1 cellular context compared by ENCODE assay signal in the genomic region with DNA sequence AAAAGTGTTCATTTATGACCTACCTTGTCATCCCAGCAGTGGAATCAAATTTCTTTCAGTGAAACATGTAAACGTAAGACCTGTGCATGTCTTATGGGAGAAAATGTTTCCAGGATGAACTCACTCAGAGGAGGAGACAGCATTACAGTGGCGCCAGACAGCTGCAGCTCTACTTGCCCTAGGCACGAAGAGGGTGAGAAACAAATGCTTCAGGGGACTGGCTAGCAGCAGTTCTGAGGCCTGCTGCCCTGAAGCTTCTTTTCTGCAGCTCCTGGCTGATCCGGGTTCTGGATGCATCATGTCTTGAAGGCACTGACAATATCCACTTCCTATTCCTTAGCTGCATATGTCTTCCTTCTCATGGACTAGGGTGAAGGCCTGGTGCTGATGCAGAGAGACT.
TF ChIP-seq lines count a peak whose summit lies in the region.

No MANE protein-coding gene starts in this region.

TF ChIP-seq in H1, 55 proteins besides CTCF, POLR2A, EP300 and RAD21:
- no peak for TF ChIP-seq EZH2 (IDR thresholded peaks at IDR 0.05; ENCODE audit: low read depth, low read length, severe bottlenecking)
- TF ChIP-seq RXRA (IDR thresholded peaks at IDR 0.05; ENCODE audit: insufficient read depth, low read depth, low read length): no peak
- no peak for TF ChIP-seq POU5F1 (IDR thresholded peaks at IDR 0.05; ENCODE audit: low read depth, low read length)
- no peak for TF ChIP-seq SIX5 (IDR thresholded peaks at IDR 0.05; ENCODE audit: low read depth, low read length)
- no peak for TF ChIP-seq ASH2L (IDR thresholded peaks at IDR 0.05; ENCODE audit: low read length)
- no peak for TF ChIP-seq SP4 (IDR thresholded peaks at IDR 0.05; ENCODE audit: low read length)
- TF ChIP-seq SIN3A (conservative IDR thresholded peaks at IDR 0.05 in 1 of 2, IDR thresholded peaks at IDR 0.05 in 1 of 2; ENCODE audit: low read depth in 1 of 2, low read length in 2 of 2): no peak
- no peak for TF ChIP-seq SUZ12 (IDR thresholded peaks at IDR 0.05; ENCODE audit: low read length)
- TF ChIP-seq HDAC2 (IDR thresholded peaks at IDR 0.05; ENCODE audit: borderline replicate concordance in 1 of 2, low read depth in 2 of 2, low read length in 2 of 2): no peak
- no peak for TF ChIP-seq GABPA (IDR thresholded peaks at IDR 0.05; ENCODE audit: borderline replicate concordance, insufficient read depth, low read length)
- TF ChIP-seq TEAD4 (IDR thresholded peaks at IDR 0.05; ENCODE audit: low read depth, low read length): no peak
- no peak for TF ChIP-seq RNF2 (IDR thresholded peaks at IDR 0.05; ENCODE audit: borderline replicate concordance, low read depth, low read length, missing control alignments, poor library complexity, severe bottlenecking)
- no peak for TF ChIP-seq HDAC6 (IDR thresholded peaks at IDR 0.05; ENCODE audit: low read depth, low read length)
- no peak for TF ChIP-seq BCL11A (IDR thresholded peaks at IDR 0.05; ENCODE audit: low read depth in 2 of 2, low read length in 2 of 2)
- no peak for TF ChIP-seq RFX5 (IDR thresholded peaks at IDR 0.05; ENCODE audit: borderline replicate concordance, low read depth, low read length)
- TF ChIP-seq CREB1 (IDR thresholded peaks at IDR 0.05): no peak
- TF ChIP-seq, protein P1, sequence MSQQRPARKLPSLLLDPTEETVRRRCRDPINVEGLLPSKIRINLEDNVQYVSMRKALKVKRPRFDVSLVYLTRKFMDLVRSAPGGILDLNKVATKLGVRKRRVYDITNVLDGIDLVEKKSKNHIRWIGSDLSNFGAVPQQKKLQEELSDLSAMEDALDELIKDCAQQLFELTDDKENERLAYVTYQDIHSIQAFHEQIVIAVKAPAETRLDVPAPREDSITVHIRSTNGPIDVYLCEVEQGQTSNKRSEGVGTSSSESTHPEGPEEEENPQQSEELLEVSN (IDR thresholded peaks at IDR 0.05): no peak
TF ChIP-seq in H1: peak in this region for 0.
